9 cellular contexts compared by ENCODE assay signal in genomic region chr3:98972155-98972554, GRCh38.
DNase-seq lines count a peak whose midpoint lies in the region; TF ChIP-seq lines count a peak whose summit lies in the region.
"Had no signal": no experiment of that assay in that cellular context is flagged by ENCODE, and none has a peak within 500 bp of the region (broad histone marks: within the 10 kb centered on the region; RNA-seq: fewer than 3 reads in every experiment).

No MANE protein-coding gene starts in this region.

- TF ChIP-seq CTCF in AG04450 (IDR thresholded peaks at IDR 0.05; ENCODE audit: low read depth, low read length) (no peak), astrocyte of the spinal cord (IDR thresholded peaks at IDR 0.05; ENCODE audit: low read depth, low read length) (no peak)

- H3K9me3 ChIP-seq in AG04450 (ENCODE audit: control insufficient read depth, insufficient read depth, low read length) = 0 out of 2 replicates have a peak, but pooled peaks cover 2% of the 10 kb centered on the region

- no peak overlapping the region for H3K27ac ChIP-seq in AG04450 (ENCODE audit: low read depth, low read length)

- no peaks in the 10 kb centered on the region for H3K27me3 ChIP-seq in AG04450 (ENCODE audit: control insufficient read depth, insufficient read depth, low read length)
- no peaks in the 10 kb centered on the region for H3K27me3 ChIP-seq in H7 (ENCODE audit: control insufficient read depth, insufficient read depth, low read length)

- DNase-seq in AG04450 (ENCODE audit: low read depth, low spot score) (peak; percentile 86), HS-5 (ENCODE audit: low read depth) (peak; percentile 90), astrocyte of the spinal cord (ENCODE audit: low read depth, low spot score) (peak; percentile 95), kidney glomerular epithelial cell (lab: John Stamatoyannopoulos, UW) (peak; percentile 93), H7 (no peak), NCI-H1092 (lab: John Stamatoyannopoulos, UW) (no peak), NCI-H1436 (lab: John Stamatoyannopoulos, UW) (no peak), SIG-M5 treated with dmso at 0.1 percent for 504 hours (lab: John Stamatoyannopoulos, UW; ENCODE audit: unreplicated experiment) (no peak)
- DNase-seq: NCI-H1105 had no signal

- in situ Hi-C loops in astrocyte of the spinal cord (cut with HindIII; ENCODE audit: low sequenced_read_pairs) = no loop called here

- CTCF ChIA-PET in AG04450 (lab: Charles Lee) = interaction anchor here (0.7 to 1.1 kb wide), 3 partner anchors 12 to 22 kb away, joined by 3 to 4 read pairs (median 3); no protein-coding TSS in a partner anchor

- POLR2A ChIA-PET in AG04450 (lab: Yijun Ruan, JAX) = interaction anchor here (2.0 kb wide), 1 partner anchor 70 kb away, joined by 15 read pairs; the partner anchor contains the start of gene DCBLD2

- H3K4me3 ChIP-seq in AG04450 (ENCODE audit: low read depth, low read length) (no peak overlapping the region), astrocyte of the spinal cord (ENCODE audit: low read depth, low read length) (no peak overlapping the region), H7 (ENCODE audit: insufficient read depth, low read depth, low read length) (no peak overlapping the region)

- no peaks in the 10 kb centered on the region for H3K36me3 ChIP-seq in H7 (replicated peaks; ENCODE audit: control insufficient read depth, insufficient read depth, low read length)

Comparison
In these comparisons a context has a peak if more than half of its experiments do, and no peak if none do; other contexts are left out.
1. DNase-seq: peak in AG04450 (single experiment), HS-5 (single experiment), astrocyte of the spinal cord (single experiment) and kidney glomerular epithelial cell (single experiment); none in H7 (single experiment), NCI-H1092 (single experiment), NCI-H1436 (single experiment) and SIG-M5 treated with dmso at 0.1 percent for 504 hours (single experiment).